Comparison of ENCODE assay signal across 8 cellular contexts in the genomic region with DNA sequence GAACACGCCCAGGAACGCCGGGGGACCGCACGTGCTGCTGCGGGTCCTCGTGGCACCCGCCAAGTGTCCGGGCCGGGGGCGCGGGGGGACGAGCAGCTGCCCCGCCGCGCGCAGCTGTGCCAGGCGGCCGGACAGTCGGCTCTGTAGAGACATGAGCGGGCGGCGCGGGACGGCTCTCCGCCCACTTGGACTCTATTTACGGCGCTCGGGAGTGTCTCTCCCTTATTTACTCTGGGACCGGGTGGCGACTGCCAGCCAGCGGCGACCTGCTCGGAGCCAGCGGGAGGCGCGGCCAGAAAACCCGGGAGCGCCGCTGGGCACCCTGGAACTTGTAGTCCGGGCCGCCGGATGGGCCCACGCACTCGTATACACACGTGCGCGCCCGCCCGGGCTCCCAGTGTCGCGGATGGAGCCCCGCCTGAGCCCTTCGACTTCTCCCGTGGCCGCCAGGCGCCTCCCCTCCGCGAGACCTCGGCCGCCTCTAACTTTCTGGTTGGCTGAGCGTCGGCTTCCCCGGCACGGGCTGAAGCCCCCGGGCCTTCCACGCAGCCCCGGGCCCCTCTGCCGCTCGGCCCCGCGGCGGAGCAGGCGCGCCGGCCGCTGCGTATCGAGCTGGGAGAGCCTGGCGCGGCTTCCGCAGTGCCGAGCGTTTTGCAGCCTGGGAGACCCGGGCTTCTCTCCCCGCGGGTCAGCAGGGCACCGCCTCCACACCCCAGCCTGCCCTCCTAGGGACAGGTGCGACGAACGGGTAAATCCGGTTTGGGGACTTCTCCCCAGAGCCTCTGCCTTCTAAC. TPM values are rescaled to one million over a fixed set of nuclear protein-coding genes. Genes with fewer than 3 reads are reported as not detected.
A peak's percentile ranks its signal among the peaks of the same experiment; 100 is the strongest.
DNase-seq lines count a peak whose midpoint lies in the region; ATAC-seq and TF ChIP-seq lines count a peak whose summit lies in the region.

A gene with protein sequence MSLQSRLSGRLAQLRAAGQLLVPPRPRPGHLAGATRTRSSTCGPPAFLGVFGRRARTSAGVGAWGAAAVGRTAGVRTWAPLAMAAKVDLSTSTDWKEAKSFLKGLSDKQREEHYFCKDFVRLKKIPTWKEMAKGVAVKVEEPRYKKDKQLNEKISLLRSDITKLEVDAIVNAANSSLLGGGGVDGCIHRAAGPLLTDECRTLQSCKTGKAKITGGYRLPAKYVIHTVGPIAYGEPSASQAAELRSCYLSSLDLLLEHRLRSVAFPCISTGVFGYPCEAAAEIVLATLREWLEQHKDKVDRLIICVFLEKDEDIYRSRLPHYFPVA (minus strand): TSS at position 272 of the 794 bp plus-strand sequence. CDS start 119 bp downstream, at position 153.

- H3K36me3 ChIP-seq in BLaER1 treated with 17β-estradiol and CSF1 and Interleukin-3, amounts not matched to agents 10 nM and 100 nM, result peaks cover 0 to 6% (median 5%) of the 10 kb centered on the region in 11 experiments; a peak in 10 of 22 replicates

- H3K36me3 Mint-ChIP-seq in activated CD8-positive, alpha-beta memory T cell treated with anti-CD3 and anti-CD28 coated beads, Interleukin-2, amount 10 ng/mL, durations not matched to agents 7 days and 5 days, result no peaks in the 10 kb centered on the region
- H3K36me3 Mint-ChIP-seq in endothelial cell (ENCODE audit: low read depth, unreplicated experiment) (no peaks in the 10 kb centered on the region), mesothelial cell of epicardium (peaks cover 1% of the 10 kb centered on the region)

- H3K27me3 ChIP-seq in BLaER1 treated with 17β-estradiol and CSF1 and Interleukin-3, amounts not matched to agents 10 nM and 100 nM, result no peaks in the 10 kb centered on the region

- TF ChIP-seq CTCF in endothelial cell (IDR thresholded peaks at IDR 0.05; ENCODE audit: unreplicated experiment) (no peak), mesothelial cell of epicardium (IDR thresholded peaks at IDR 0.05; ENCODE audit: unreplicated experiment) (no peak)

- H3K27me3 Mint-ChIP-seq in activated CD8-positive, alpha-beta memory T cell treated with anti-CD3 and anti-CD28 coated beads, Interleukin-2, amount 10 ng/mL, durations not matched to agents 7 days and 5 days, result no peaks in the 10 kb centered on the region
- H3K27me3 Mint-ChIP-seq in endothelial cell (ENCODE audit: unreplicated experiment) (peaks cover 7% of the 10 kb centered on the region), mesothelial cell of epicardium (ENCODE audit: low read depth) (no peaks in the 10 kb centered on the region)

- peak within 1 kb of the TSS; percentile 69 to 85 (median 76) for H3K4me3 ChIP-seq in BLaER1 treated with 17β-estradiol and CSF1 and Interleukin-3, amounts not matched to agents 10 nM and 100 nM

- peak within 1 kb of the TSS; percentile 75 for H3K27ac Mint-ChIP-seq in activated CD8-positive, alpha-beta memory T cell treated with anti-CD3 and anti-CD28 coated beads, Interleukin-2, amount 10 ng/mL, durations not matched to agents 7 days and 5 days
- no peak within 1 kb of the TSS for H3K27ac Mint-ChIP-seq in endothelial cell (ENCODE audit: unreplicated experiment)
- peak within 1 kb of the TSS; percentile 90 for H3K27ac Mint-ChIP-seq in mesothelial cell of epicardium

- DNase-seq in HS-27A (ENCODE audit: low read depth) (peak; percentile 66), NOMO-1 (lab: John Stamatoyannopoulos, UW; ENCODE audit: unreplicated experiment in 2 of 2) (peak; percentile 80 to 85), endothelial cell (ENCODE audit: low spot score) (peak; percentile 68), mesothelial cell of epicardium (ENCODE audit: low spot score in 2 of 2, unreplicated experiment in 2 of 2) (peak; percentile 64 to 81)
- peak; percentile 87 for DNase-seq in activated CD8-positive, alpha-beta memory T cell treated with anti-CD3 and anti-CD28 coated beads, Interleukin-2, amount 10 ng/mL, durations not matched to agents 7 days and 5 days
- peak; percentile 78 to 82 for DNase-seq in stimulated activated CD8-positive, alpha-beta memory T cell treated with anti-CD3 and anti-CD28 coated beads, Interleukin-15, amount 100 ng/mL, for 48 hours (ENCODE audit: low read depth in 2 of 2)

- peak within 1 kb of the TSS; percentile 44 to 87 (median 84); a peak in 21 of 22 replicates for H3K27ac ChIP-seq in BLaER1 treated with 17β-estradiol and CSF1 and Interleukin-3, amounts not matched to agents 10 nM and 100 nM

- H3K4me1 Mint-ChIP-seq in activated CD8-positive, alpha-beta memory T cell treated with anti-CD3 and anti-CD28 coated beads, Interleukin-2, amount 10 ng/mL, durations not matched to agents 7 days and 5 days, result peaks cover 7% of the 10 kb centered on the region
- H3K4me1 Mint-ChIP-seq in endothelial cell (ENCODE audit: unreplicated experiment), result no peaks in the 10 kb centered on the region
- peaks cover 10% of the 10 kb centered on the region for H3K4me1 Mint-ChIP-seq in mesothelial cell of epicardium

- ATAC-seq in GM19397 (IDR thresholded peaks at IDR 0.05; ENCODE audit: unreplicated experiment), result peak; percentile 84
- peak; percentile 99 for ATAC-seq in activated CD8-positive, alpha-beta memory T cell treated with anti-CD3 and anti-CD28 coated beads, Interleukin-2, amount 10 ng/mL, durations not matched to agents 7 days and 5 days

- CTCF ChIA-PET in activated CD8-positive, alpha-beta memory T cell treated with anti-CD3 and anti-CD28 coated beads, Interleukin-2, amount 10 ng/mL, durations not matched to agents 7 days and 5 days (lab: Charles Lee), result interaction anchor here (0.6 to 1.9 kb wide), 6 partner anchors 13 to 329 kb away, joined by 3 to 8 read pairs (median 6); a partner anchor contains a TSS

- H3K4me2 ChIP-seq in BLaER1 treated with 17β-estradiol and CSF1 and Interleukin-3, amounts not matched to agents 10 nM and 100 nM, result peak within 1 kb of the TSS; percentile 91 to 100 (median 99)

- no peaks in the 10 kb centered on the region for H3K9me3 ChIP-seq in BLaER1 treated with 17β-estradiol and CSF1 and Interleukin-3, amounts not matched to agents 10 nM and 100 nM (replicated peaks in 1 of 11)

- peak within 1 kb of the TSS; percentile 72 to 93 (median 86) for H3K9ac ChIP-seq in BLaER1 treated with 17β-estradiol and CSF1 and Interleukin-3, amounts not matched to agents 10 nM and 100 nM

- peaks cover 0 to 21% (median 0%) of the 10 kb centered on the region in 11 experiments; a peak in 6 of 22 replicates for H4K20me1 ChIP-seq in BLaER1 treated with 17β-estradiol and CSF1 and Interleukin-3, amounts not matched to agents 10 nM and 100 nM

- no peaks in the 10 kb centered on the region for H3K9me3 Mint-ChIP-seq in activated CD8-positive, alpha-beta memory T cell treated with anti-CD3 and anti-CD28 coated beads, Interleukin-2, amount 10 ng/mL, durations not matched to agents 7 days and 5 days (ENCODE audit: low read depth)
- H3K9me3 Mint-ChIP-seq in endothelial cell (ENCODE audit: unreplicated experiment) (no peaks in the 10 kb centered on the region), mesothelial cell of epicardium (no peaks in the 10 kb centered on the region)

- peak within 1 kb of the TSS; percentile 79 for H3K4me3 Mint-ChIP-seq in activated CD8-positive, alpha-beta memory T cell treated with anti-CD3 and anti-CD28 coated beads, Interleukin-2, amount 10 ng/mL, durations not matched to agents 7 days and 5 days
- peak within 1 kb of the TSS; percentile 86 for H3K4me3 Mint-ChIP-seq in endothelial cell (ENCODE audit: unreplicated experiment)
- H3K4me3 Mint-ChIP-seq in mesothelial cell of epicardium, result peak within 1 kb of the TSS; percentile 83

- peaks cover 19 to 49% (median 36%) of the 10 kb centered on the region in 10 experiments for H3K4me1 ChIP-seq in BLaER1 treated with 17β-estradiol and CSF1 and Interleukin-3, amounts not matched to agents 10 nM and 100 nM

RNA-seq across cellular contexts. Expression of the gene that starts here (rescaled TPM):
- 10 to 100 TPM; 10.1 to 12.3 TPM for total RNA-seq in activated CD8-positive, alpha-beta memory T cell treated with anti-CD3 and anti-CD28 coated beads, Interleukin-2, amount 10 ng/mL, durations not matched to agents 7 days and 5 days
- total RNA-seq in endothelial cell (ENCODE audit: unreplicated experiment) (4.1 TPM), mesothelial cell of epicardium (39.0 to 44.0 TPM (median 39.4 TPM) in 3 replicates)

Comparison
In these comparisons a context has a peak if more than half of its experiments do, and no peak if none do; other contexts are left out.
1. Peak in every context shown above with its lines: DNase-seq, ATAC-seq, H3K4me3 ChIP-seq and H3K27ac ChIP-seq.